Comparison of ENCODE assay signal across 17 cellular contexts in genomic region chr1:109929170-109929569, GRCh38. TPM values are rescaled to one million over a fixed set of nuclear protein-coding genes. Genes with fewer than 3 reads are reported as not detected.
DNase-seq lines count a peak whose midpoint lies in the region; ATAC-seq and TF ChIP-seq lines count a peak whose summit lies in the region.
"Had no signal": no experiment of that assay in that cellular context is flagged by ENCODE, and none has a peak within 500 bp of the region (broad histone marks: within the 10 kb centered on the region; RNA-seq: fewer than 3 reads in every experiment).

No MANE protein-coding gene starts in this region.

- 95% methylated on average over 11 of the region's 11 CpGs for WGBS in hepatocyte (ENCODE audit: low lambda C conversion rate, missing lambda C conversion rate)
- WGBS in upper lobe of left lung, 2 donors = 90 to 93% methylated on average over 2 to 11 of the region's 11 CpGs

- TF ChIP-seq POLR2A in upper lobe of left lung (IDR thresholded peaks at IDR 0.05) = no peak

- H2AFZ ChIP-seq in hepatocyte = no peak overlapping the region

- no peak overlapping the region for H3K4me2 ChIP-seq in hepatocyte

- no peaks in the 10 kb centered on the region for H3K9me3 ChIP-seq in hepatocyte (ENCODE audit: low read depth)
- no peaks in the 10 kb centered on the region for H3K9me3 ChIP-seq in upper lobe of left lung

- H3K27ac ChIP-seq in hepatocyte (peak overlapping the region; percentile 26), rectal smooth muscle tissue (ENCODE audit: low read depth, low read length) (peak overlapping the region; percentile 80), upper lobe of left lung (peak overlapping the region; percentile 77 to 90 (median 82))
- H3K27ac ChIP-seq: 22Rv1 had no signal

- H3K4me3 ChIP-seq in hepatocyte (no peak overlapping the region), rectal smooth muscle tissue (ENCODE audit: low read length) (no peak overlapping the region), upper lobe of left lung (no peak overlapping the region)

- H3K4me1 ChIP-seq in hepatocyte (ENCODE audit: insufficient read depth) = peaks cover 27% of the 10 kb centered on the region
- peaks cover 20% of the 10 kb centered on the region for H3K4me1 ChIP-seq in rectal smooth muscle tissue (ENCODE audit: control insufficient read depth, insufficient read depth, low read length)
- peaks cover 47 to 60% (median 51%) of the 10 kb centered on the region in 4 donors for H3K4me1 ChIP-seq in upper lobe of left lung

- no peaks in the 10 kb centered on the region for H3K9me2 ChIP-seq in hepatocyte (replicated peaks; ENCODE audit: insufficient read depth)

- H3K9ac ChIP-seq in rectal smooth muscle tissue (ENCODE audit: low read length) = no peak overlapping the region

- no peaks in the 10 kb centered on the region for H4K20me1 ChIP-seq in hepatocyte (ENCODE audit: insufficient read depth, poor library complexity, severe bottlenecking)

- H3K27me3 ChIP-seq in hepatocyte (no peaks in the 10 kb centered on the region), rectal smooth muscle tissue (ENCODE audit: control insufficient read depth, insufficient read depth, low read length) (no peaks in the 10 kb centered on the region), upper lobe of left lung (no peaks in the 10 kb centered on the region)

- H3K79me2 ChIP-seq in hepatocyte = no peaks in the 10 kb centered on the region

- no peak for ATAC-seq in upper lobe of left lung (ENCODE audit: low FRiP score in 2 of 2)
- no peak for ATAC-seq in HG03095 (IDR thresholded peaks at IDR 0.05; ENCODE audit: unreplicated experiment)
- ATAC-seq: activated CD8-positive, alpha-beta T cell treated with anti-CD3 and anti-CD28 coated beads, Interleukin-2, amount 10 ng/mL, durations not matched to agents 7 days and 5 days; CD8-positive, alpha-beta T cell; effector memory CD8-positive, alpha-beta T cell had no signal

- H3K36me3 ChIP-seq in hepatocyte (replicated peaks; ENCODE audit: insufficient read depth, low read depth) = no peaks in the 10 kb centered on the region
- peaks cover 27% of the 10 kb centered on the region for H3K36me3 ChIP-seq in rectal smooth muscle tissue (ENCODE audit: control insufficient read depth, insufficient read depth, low read length)
- H3K36me3 ChIP-seq in upper lobe of left lung = peaks cover 0 to 52% (median 38%) of the 10 kb centered on the region in 4 donors

- peak; percentile 46 for DNase-seq in activated CD8-positive, alpha-beta memory T cell treated with anti-CD3 and anti-CD28 coated beads, Interleukin-2, amount 50 U/mL, for 48 hours
- DNase-seq in activated CD8-positive, alpha-beta memory T cell treated with anti-CD3 and anti-CD28 coated beads for 24 hours = no peak
- DNase-seq in hepatocyte (ENCODE audit: low spot score) = no peak
- DNase-seq in upper lobe of left lung = peak; percentile 14 to 51
- no peak for DNase-seq in activated CD4-positive, alpha-beta T cell treated with anti-CD3 and anti-CD28 coated beads, Interleukin-2, amount 50 U/mL, for 1 hour
- DNase-seq in GM10266 (ENCODE audit: extremely low spot score) = no peak
- DNase-seq: activated CD8-positive, alpha-beta T cell treated with anti-CD3 and anti-CD28 coated beads, Interleukin-2, amount 10 ng/mL, durations not matched to agents 7 days and 5 days; CD8-positive, alpha-beta T cell; effector memory CD8-positive, alpha-beta T cell; NCI-H2081; NCI-H774; SHP77; stimulated activated CD4-positive, alpha-beta T cell treated with anti-CD3 and anti-CD28 coated beads, Interleukin-15, amount 100 ng/mL, for 24 hours; T1000 had no signal

- TF ChIP-seq CTCF in hepatocyte (IDR thresholded peaks at IDR 0.05; ENCODE audit: poor library complexity) (no peak), upper lobe of left lung (IDR thresholded peaks at IDR 0.05) (no peak), GM10266 (IDR thresholded peaks at IDR 0.05; ENCODE audit: control insufficient read depth, insufficient read depth, low read depth, missing control alignments) (no peak)

- no peak for TF ChIP-seq EP300 in upper lobe of left lung (IDR thresholded peaks at IDR 0.05)

RNA-seq across cellular contexts. Expression of gene CSF1, which starts 18.5 kb away (rescaled TPM):
- total RNA-seq in hepatocyte = 9.1 and 9.4 TPM in 2 replicates
- 13.5 and 19.1 TPM in 2 replicates for polyA plus RNA-seq in hepatocyte
- total RNA-seq in upper lobe of left lung = 100 to 1,000 TPM in 1 of 6 donors, 10 to 100 TPM in 5; 19.4 to 106 (median 36.5) TPM

RNA-seq across cellular contexts. Expression of gene AHCYL1, which starts 55.4 kb away (rescaled TPM):
- total RNA-seq in hepatocyte = 49.2 and 56.2 TPM in 2 replicates
- polyA plus RNA-seq in hepatocyte = 88.4 and 97.6 TPM in 2 replicates
- total RNA-seq in upper lobe of left lung = 10 to 100 TPM; 41.9 to 89.6 (median 76.1) TPM

Comparison
In these comparisons a context has a peak if more than half of its experiments do, and no peak if none do; other contexts are left out.
1. DNase-seq: peak in activated CD8-positive, alpha-beta memory T cell treated with anti-CD3 and anti-CD28 coated beads, Interleukin-2, amount 50 U/mL, for 48 hours (single experiment) and upper lobe of left lung (2 of 2); none in activated CD8-positive, alpha-beta memory T cell treated with anti-CD3 and anti-CD28 coated beads for 24 hours (single experiment), hepatocyte (single experiment), activated CD4-positive, alpha-beta T cell treated with anti-CD3 and anti-CD28 coated beads, Interleukin-2, amount 50 U/mL, for 1 hour (single experiment) and GM10266 (single experiment).
2. H3K27ac ChIP-seq: peak in every context shown above with its lines; median percentile 82 in upper lobe of left lung; 80 in rectal smooth muscle tissue; 26 in hepatocyte.